ENCODE assay signal across 16 cellular contexts in the genomic region with DNA sequence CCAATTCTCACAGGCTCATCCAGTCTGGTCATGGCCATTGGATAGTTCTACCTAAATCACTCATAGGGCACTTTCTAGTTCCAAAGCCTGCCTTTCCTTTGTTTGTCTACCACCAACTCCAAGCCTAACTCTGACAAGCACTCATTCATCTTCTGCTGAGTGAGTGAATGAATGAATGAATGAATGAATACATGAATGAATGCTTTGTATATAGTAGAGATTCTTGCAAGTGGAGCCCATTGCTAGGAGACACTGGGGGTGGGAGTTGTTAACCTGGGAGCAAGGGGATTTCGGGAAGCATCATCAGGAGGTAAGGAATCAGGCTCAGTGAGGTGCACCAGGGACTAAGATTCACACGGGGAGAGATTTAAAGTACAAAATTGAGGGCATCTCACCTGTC.
"Had no signal": no experiment of that assay in that cellular context is flagged by ENCODE, and none has a peak within 500 bp of the region (broad histone marks: within the 10 kb centered on the region; RNA-seq: fewer than 3 reads in every experiment).

No MANE protein-coding gene starts in this region.

- DNase-seq: IMR-90, NCI-H1092 treated with DMSO at 0.1 percent for 48 hours, NCI-H1436, NCI-H187, NCI-H2029, NCI-H2081 treated with DMSO at 0.1 percent for 48 hours, NCI-H2171, NCI-H226, NCI-H446, NCI-H510A, NCI-H524 treated with DMSO at 0.1 percent for 48 hours, NCI-H69, NCI-H774, Right ventricle myocardium superior, RPMI8226, SIG-M5 had no signal
